8 cellular contexts compared by ENCODE assay signal in genomic region chr10:70331486-70332268, GRCh38.
A peak's percentile ranks its signal among the peaks of the same experiment; 100 is the strongest.
DNase-seq lines count a peak whose midpoint lies in the region; ATAC-seq and TF ChIP-seq lines count a peak whose summit lies in the region.

No MANE protein-coding gene starts in this region.

- H3K36me3 ChIP-seq in DOHH2 (ENCODE audit: control insufficient read depth, low read length): no peaks in the 10 kb centered on the region
- no peaks in the 10 kb centered on the region for H3K36me3 ChIP-seq in neutrophil

- peaks cover 54% of the 10 kb centered on the region for H3K4me1 ChIP-seq in DOHH2 (ENCODE audit: control insufficient read depth, low read length)
- peaks cover 32 to 34% of the 10 kb centered on the region in 2 experiments for H3K4me1 ChIP-seq in neutrophil (ENCODE audit: control insufficient read depth in 1 of 2, insufficient read depth in 1 of 2, low read depth in 1 of 2, low read length in 1 of 2)

- H3K9me2 ChIP-seq in DOHH2 (replicated peaks; ENCODE audit: control insufficient read depth, low read length): no peaks in the 10 kb centered on the region

- H3K9me3 ChIP-seq in DOHH2 (ENCODE audit: control insufficient read depth, insufficient read depth, low read length) (no peaks in the 10 kb centered on the region), neutrophil (no peaks in the 10 kb centered on the region)

- H3F3A ChIP-seq in DOHH2 (ENCODE audit: control insufficient read depth, insufficient read depth): peaks cover 3% of the 10 kb centered on the region; the same call in 1 of the 2 replicates

- H3K4me2 ChIP-seq in DOHH2 (ENCODE audit: low read length): peak overlapping the region; percentile 96

- H3K79me2 ChIP-seq in DOHH2 (ENCODE audit: control insufficient read depth, low read length): peaks cover 6% of the 10 kb centered on the region; the same call in 1 of the 2 replicates

- peak overlapping the region; percentile 35 for H3K27ac ChIP-seq in DOHH2 (ENCODE audit: low read depth, low read length)
- H3K27ac ChIP-seq in neutrophil: peak overlapping the region; percentile 55

- H4K20me1 ChIP-seq in DOHH2 (ENCODE audit: control insufficient read depth, insufficient read depth, low read depth, low read length): no peaks in the 10 kb centered on the region; the same call in 1 of the 2 replicates

- peak; percentile 73 for ATAC-seq in GM21825 (IDR thresholded peaks at IDR 0.05; ENCODE audit: unreplicated experiment)
- no peak for ATAC-seq in HG03280 (IDR thresholded peaks at IDR 0.05; ENCODE audit: unreplicated experiment)

- no peaks in the 10 kb centered on the region for H3K27me3 ChIP-seq in DOHH2 (ENCODE audit: control insufficient read depth, low read length)
- peaks cover 18% of the 10 kb centered on the region for H3K27me3 ChIP-seq in neutrophil

- H3K4me3 ChIP-seq in DOHH2 (ENCODE audit: low read length): peak overlapping the region; percentile 69
- H3K4me3 ChIP-seq in fibroblast of mammary gland (ENCODE audit: control insufficient read depth, low read depth, low read length): no peak overlapping the region
- peak overlapping the region; percentile 37 to 41 for H3K4me3 ChIP-seq in neutrophil (ENCODE audit: low read depth in 1 of 2, low read length in 1 of 2)

- TF ChIP-seq CTCF in DOHH2 (IDR thresholded peaks at IDR 0.05; ENCODE audit: low read depth, low read length, poor library complexity, severe bottlenecking): peak; percentile 55
- peak; percentile 47 for TF ChIP-seq CTCF in fibroblast of mammary gland (conservative IDR thresholded peaks at IDR 0.05; ENCODE audit: control insufficient read depth, insufficient read depth, low read depth, low read length)
- TF ChIP-seq CTCF in neutrophil (IDR thresholded peaks at IDR 0.05): no peak

- DNase-seq in NAMALWA (ENCODE audit: low spot score): peak; percentile 86
- peak; percentile 89 for DNase-seq in SW480 (ENCODE audit: low spot score)
- DNase-seq in fibroblast of mammary gland (ENCODE audit: low read depth): peak; percentile 97
- no peak for DNase-seq in NCI-H1930 (lab: John Stamatoyannopoulos, UW)

Comparison
In these comparisons a context has a peak if more than half of its experiments do, and no peak if none do; other contexts are left out.
1. DNase-seq: peak in NAMALWA (single experiment), SW480 (single experiment) and fibroblast of mammary gland (single experiment); none in NCI-H1930 (0 of 2).